ENCODE assay signal across 1 cellular context in genomic region chr1:9275567-9276034, GRCh38.
TF ChIP-seq lines count a peak whose summit lies in the region.

No MANE protein-coding gene starts in this region.

TF ChIP-seq in SK-N-SH, 30 proteins besides CTCF, POLR2A, EP300 and RAD21 (continued from another document):
- TF ChIP-seq TAF1 (IDR thresholded peaks at IDR 0.05; ENCODE audit: borderline replicate concordance, low read depth, low read length) = no peak
- TF ChIP-seq SMC3 (IDR thresholded peaks at IDR 0.05; ENCODE audit: low read depth, low read length) = no peak
- peak; percentile 73; the same call in 1 of the 2 replicates for TF ChIP-seq SIN3A (IDR thresholded peaks at IDR 0.05; ENCODE audit: borderline replicate concordance, low read depth, low read length)
- no peak for TF ChIP-seq POLR2AphosphoS5 (IDR thresholded peaks at IDR 0.05; ENCODE audit: low read depth, low read length)
- TF ChIP-seq TCF12 (IDR thresholded peaks at IDR 0.05) = peak; percentile 79
- peak; percentile 98 for TF ChIP-seq FOSL2 (IDR thresholded peaks at IDR 0.05; ENCODE audit: borderline replicate concordance, low read depth)
- no peak for TF ChIP-seq ZBTB33 (IDR thresholded peaks at IDR 0.05; ENCODE audit: borderline replicate concordance, low read depth)
- no peak for TF ChIP-seq TEAD4 (IDR thresholded peaks at IDR 0.05; ENCODE audit: borderline replicate concordance, insufficient read depth)
- TF ChIP-seq FOXM1 (IDR thresholded peaks at IDR 0.05; ENCODE audit: low read depth) = no peak
